Comparison of ENCODE assay signal across 12 cellular contexts in genomic region chrX:54785901-54786300, GRCh38. TPM values are rescaled to one million over a fixed set of nuclear protein-coding genes. Genes with fewer than 3 reads are reported as not detected.
DNase-seq lines count a peak whose midpoint lies in the region; ATAC-seq and TF ChIP-seq lines count a peak whose summit lies in the region.
"Had no signal": no experiment of that assay in that cellular context is flagged by ENCODE, and none has a peak within 500 bp of the region (broad histone marks: within the 10 kb centered on the region; RNA-seq: fewer than 3 reads in every experiment).

No MANE protein-coding gene starts in this region.

- H3K36me3 Mint-ChIP-seq in activated naive CD4-positive, alpha-beta T cell treated with anti-CD3 and anti-CD28 coated beads for 36 hours (ENCODE audit: low read depth), result no peaks in the 10 kb centered on the region

- H3K27me3 ChIP-seq in testis (no peaks in the 10 kb centered on the region), lower lobe of right lung (ENCODE audit: low read depth) (no peaks in the 10 kb centered on the region)

- peak; percentile 23 for DNase-seq in activated naive CD4-positive, alpha-beta T cell treated with anti-CD3 and anti-CD28 coated beads for 36 hours
- no peak for DNase-seq in activated naive CD4-positive, alpha-beta T cell treated with Interleukin-2 at 50 U/mL for 16 hours
- DNase-seq in NCI-H69 (lab: John Stamatoyannopoulos, UW), result peak; percentile 2
- peak; percentile 6 for DNase-seq in epithelial cell of esophagus (ENCODE audit: low read depth)
- DNase-seq in testis, result peak; percentile 38
- DNase-seq in lower lobe of right lung, result no peak
- no peak for DNase-seq in SW 1271 (lab: John Stamatoyannopoulos, UW)
- no peak for DNase-seq in left colon
- DNase-seq: kidney, small intestine had no signal

- H3K9me3 Mint-ChIP-seq in activated naive CD4-positive, alpha-beta T cell treated with anti-CD3 and anti-CD28 coated beads for 36 hours, result no peaks in the 10 kb centered on the region
- H3K9me3 Mint-ChIP-seq: dendritic cell treated with granulocyte-macrophage colony-stimulating factor and Interleukin-4, amounts not matched to agents 40 ng/mL and 50 ng/mL, for 4 days had no signal

- H3K9me3 ChIP-seq in testis (no peaks in the 10 kb centered on the region), lower lobe of right lung (no peaks in the 10 kb centered on the region)
- H3K9me3 ChIP-seq: thoracic aorta had no signal

- TF ChIP-seq CTCF in epithelial cell of esophagus (IDR thresholded peaks at IDR 0.05; ENCODE audit: insufficient read depth, low read depth, low read length, missing control alignments) (peak; percentile 17), testis (IDR thresholded peaks at IDR 0.05) (no peak), lower lobe of right lung (IDR thresholded peaks at IDR 0.05) (no peak)

- H3K4me1 Mint-ChIP-seq in activated naive CD4-positive, alpha-beta T cell treated with anti-CD3 and anti-CD28 coated beads for 36 hours (ENCODE audit: low read depth), result no peaks in the 10 kb centered on the region

- no peaks in the 10 kb centered on the region for H3K27me3 Mint-ChIP-seq in activated naive CD4-positive, alpha-beta T cell treated with anti-CD3 and anti-CD28 coated beads for 36 hours (ENCODE audit: low read depth)

- H3K27ac ChIP-seq in testis (no peak overlapping the region), lower lobe of right lung (no peak overlapping the region)
- H3K27ac ChIP-seq: thoracic aorta had no signal

- CTCF ChIA-PET in activated naive CD4-positive, alpha-beta T cell treated with anti-CD3 and anti-CD28 coated beads for 36 hours (lab: Charles Lee), result no interaction called here

- intact Hi-C loops in activated naive CD4-positive, alpha-beta T cell treated with anti-CD3 and anti-CD28 coated beads for 36 hours (cut with micrococcal nuclease), result loop anchor here (2.0 to 5.0 kb wide), 2 partner anchors 363 to 539 kb away; no protein-coding TSS in a partner anchor
- intact Hi-C loops in testis (cut with DNase I; ENCODE audit: low total_unique reads) (no loop called here), lower lobe of right lung (cut with DNase I) (no loop called here), left colon (cut with DNase I, micrococcal nuclease) (no loop called here)

- H3K36me3 ChIP-seq in testis (ENCODE audit: low read depth, missing control alignments) (no peaks in the 10 kb centered on the region), lower lobe of right lung (no peaks in the 10 kb centered on the region)
- H3K36me3 ChIP-seq: thoracic aorta had no signal

- no peak overlapping the region for H3K27ac Mint-ChIP-seq in activated naive CD4-positive, alpha-beta T cell treated with anti-CD3 and anti-CD28 coated beads for 36 hours
- H3K27ac Mint-ChIP-seq: dendritic cell treated with granulocyte-macrophage colony-stimulating factor and Interleukin-4, amounts not matched to agents 40 ng/mL and 50 ng/mL, for 4 days had no signal

- no peak for ATAC-seq in lower lobe of right lung
- no peak for ATAC-seq in left colon

- no peaks in the 10 kb centered on the region for H3K4me1 ChIP-seq in testis
- no peaks in the 10 kb centered on the region for H3K4me1 ChIP-seq in lower lobe of right lung

- H3K4me3 ChIP-seq in epithelial cell of esophagus (ENCODE audit: low read length), result no peak overlapping the region
- H3K4me3 ChIP-seq in testis, result no peak overlapping the region
- no peak overlapping the region for H3K4me3 ChIP-seq in lower lobe of right lung
- H3K4me3 ChIP-seq: thoracic aorta had no signal

- 51 to 81% methylated on average over 3 to 4 of the region's 4 CpGs for WGBS in testis, 2 donors

- TF ChIP-seq POLR2A in testis (IDR thresholded peaks at IDR 0.05), result no peak

- H3K4me3 Mint-ChIP-seq in activated naive CD4-positive, alpha-beta T cell treated with anti-CD3 and anti-CD28 coated beads for 36 hours, result no peak overlapping the region
- H3K4me3 Mint-ChIP-seq: dendritic cell treated with granulocyte-macrophage colony-stimulating factor and Interleukin-4, amounts not matched to agents 40 ng/mL and 50 ng/mL, for 4 days had no signal

RNA-seq across cellular contexts. Expression of gene ITIH6, which starts 12.2 kb away (rescaled TPM):
- not detected for total RNA-seq in activated naive CD4-positive, alpha-beta T cell treated with anti-CD3 and anti-CD28 coated beads for 36 hours
- total RNA-seq in testis (under 1 TPM in 1 of 2 donors, not detected in 1; 0.06 TPM), lower lobe of right lung (not detected), left colon (not detected)
- polyA plus RNA-seq in testis (ENCODE audit: insufficient read depth, low read depth, low replicate concordance), result not detected
- total RNA-seq: kidney, thoracic aorta had no signal
- polyA plus RNA-seq: small intestine had no signal

RNA-seq across cellular contexts. Expression of gene MAGED2, which starts 21.6 kb away (rescaled TPM):
- 10 to 100 TPM; 34.1 to 35.7 TPM for total RNA-seq in activated naive CD4-positive, alpha-beta T cell treated with anti-CD3 and anti-CD28 coated beads for 36 hours
- 100 to 1,000 TPM; 206 to 288 TPM for total RNA-seq in testis
- polyA plus RNA-seq in testis (ENCODE audit: insufficient read depth, low read depth, low replicate concordance), result 179 TPM
- total RNA-seq in lower lobe of right lung, result 88.3 TPM
- 10 to 100 TPM; 79.8 to 80.1 TPM for total RNA-seq in left colon

Comparison
In these comparisons a context has a peak if more than half of its experiments do, and no peak if none do; other contexts are left out.
1. DNase-seq: peak in activated naive CD4-positive, alpha-beta T cell treated with anti-CD3 and anti-CD28 coated beads for 36 hours (single experiment), NCI-H69 (single experiment), epithelial cell of esophagus (single experiment) and testis (single experiment); none in activated naive CD4-positive, alpha-beta T cell treated with Interleukin-2 at 50 U/mL for 16 hours (single experiment), lower lobe of right lung (single experiment), SW 1271 (0 of 2) and left colon (0 of 2).